ENCODE assay signal across 9 cellular contexts in the genomic region with DNA sequence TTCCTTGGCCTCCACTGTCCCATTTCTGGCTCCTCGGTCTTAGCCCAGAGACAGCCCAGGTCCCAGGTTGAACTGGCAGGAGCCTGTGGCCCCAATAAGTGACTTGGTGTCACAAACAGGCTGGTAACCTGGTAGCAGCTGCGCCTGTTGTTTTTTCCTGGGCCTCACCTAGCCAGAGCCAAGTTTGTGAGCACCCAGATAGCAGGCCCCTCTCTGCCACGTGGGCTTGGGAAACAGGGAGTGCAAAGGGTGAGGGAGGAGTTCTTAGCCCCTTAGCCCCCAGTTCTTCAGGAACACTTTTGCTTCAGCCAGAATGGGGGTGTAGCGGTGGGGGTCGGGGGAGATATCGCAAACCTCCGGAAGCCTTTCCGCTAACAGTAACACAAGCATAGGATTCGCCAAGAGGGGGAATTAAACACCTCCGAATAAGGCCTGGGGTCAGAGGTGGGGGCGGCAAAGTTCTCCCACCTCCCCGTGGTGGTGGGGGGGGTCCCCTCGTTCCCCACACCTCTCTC. TPM values are rescaled to one million over a fixed set of nuclear protein-coding genes. Genes with fewer than 3 reads are reported as not detected.
A peak's percentile ranks its signal among the peaks of the same experiment; 100 is the strongest.
DNase-seq lines count a peak whose midpoint lies in the region; ATAC-seq, FAIRE-seq and TF ChIP-seq lines count a peak whose summit lies in the region.
"Had no signal": no experiment of that assay in that cellular context is flagged by ENCODE, and none has a peak within 500 bp of the region (broad histone marks: within the 10 kb centered on the region; RNA-seq: fewer than 3 reads in every experiment).

No MANE protein-coding gene starts in this region.

- H3K9me3 Mint-ChIP-seq in WTC11 = no peaks in the 10 kb centered on the region

- peak overlapping the region; percentile 80 for H3K4me3 Mint-ChIP-seq in WTC11

- CTCF ChIA-PET in WTC11 (lab: Charles Lee) = interaction anchor here (4.3 kb wide), 1 partner anchor 37 kb away, joined by 29 read pairs; no protein-coding TSS in a partner anchor

- H3K27ac Mint-ChIP-seq in WTC11 = no peak overlapping the region

- H3K9me3 ChIP-seq in psoas muscle = no peaks in the 10 kb centered on the region

- TF ChIP-seq POLR2A in GM12891 (IDR thresholded peaks at IDR 0.05; ENCODE audit: low read depth, low read length) = no peak

- H3K36me3 ChIP-seq in psoas muscle (ENCODE audit: insufficient read depth in 1 of 2, low read depth in 1 of 2) = no peaks in the 10 kb centered on the region

- peaks cover 0 to 46% (median 13%) of the 10 kb centered on the region in 3 donors for H3K27me3 ChIP-seq in psoas muscle (ENCODE audit: insufficient read depth in 3 of 3, low read length in 2 of 3)

- TF ChIP-seq CTCF in WTC11 (IDR thresholded peaks at IDR 0.05) (no peak), psoas muscle (IDR thresholded peaks at IDR 0.05) (no peak)

- FAIRE-seq in GM12891 (lab: Jason Lieb, UNC) = no peak

- 52 to 56% (median 56%) methylated on average over 13 of the region's 13 CpGs for WGBS in psoas muscle, 3 donors

- peaks cover 51% of the 10 kb centered on the region for H3K4me1 Mint-ChIP-seq in WTC11

- H3K36me3 Mint-ChIP-seq in WTC11 = peaks cover 4% of the 10 kb centered on the region

- DNase-seq in GM03348 (ENCODE audit: low spot score) (peak; percentile 45), WTC11 (ENCODE audit: low spot score) (no peak), left ventricle myocardium superior (no peak), psoas muscle (no peak), GM12891 (ENCODE audit: insufficient read length, low spot score) (no peak), SKM-1 treated with dmso at 0.1 percent for 144 hours (lab: John Stamatoyannopoulos, UW; ENCODE audit: unreplicated experiment) (no peak)

- H3K4me1 ChIP-seq in psoas muscle = peaks cover 7% of the 10 kb centered on the region

- intact Hi-C loops in left ventricle myocardium superior (cut with micrococcal nuclease) = no loop called here
- intact Hi-C loops in psoas muscle (cut with DNase I) = no loop called here

- H3K27ac ChIP-seq in psoas muscle = no peak overlapping the region

- POLR2A ChIA-PET in WTC11 (lab: Charles Lee) = interaction anchor here (1.5 kb wide), 1 partner anchor 563 kb away, joined by 3 read pairs; no protein-coding TSS in a partner anchor

- peak overlapping the region; percentile 53 for H3K4me3 ChIP-seq in psoas muscle

- ATAC-seq in WTC11 = no peak
- peak; percentile 63 for ATAC-seq in left ventricle myocardium superior
- ATAC-seq in psoas muscle = no peak
- ATAC-seq in GM21576 (IDR thresholded peaks at IDR 0.05; ENCODE audit: unreplicated experiment) = no peak
- ATAC-seq in HG03432 (IDR thresholded peaks at IDR 0.05; ENCODE audit: unreplicated experiment) = no peak

- H3K27me3 Mint-ChIP-seq in WTC11 (ENCODE audit: low read depth) = no peaks in the 10 kb centered on the region; the same call in 1 of the 2 replicates

TF ChIP-seq in WTC11, 78 proteins besides CTCF, POLR2A, EP300 and RAD21 (continues in another document):
- TF ChIP-seq IRF2 (CRISPR knock-in tag; IDR thresholded peaks at IDR 0.05; ENCODE audit: borderline replicate concordance, low read depth) = no peak
- TF ChIP-seq TCF7 (CRISPR knock-in tag; IDR thresholded peaks at IDR 0.05; ENCODE audit: low read depth) = no peak
- no peak for TF ChIP-seq STAT6 (CRISPR knock-in tag; conservative IDR thresholded peaks at IDR 0.05; ENCODE audit: low read depth)
- no peak for TF ChIP-seq HMGA2 (CRISPR knock-in tag; IDR thresholded peaks at IDR 0.05)
- TF ChIP-seq GRHL2 (CRISPR knock-in tag; IDR thresholded peaks at IDR 0.05; ENCODE audit: insufficient replicate concordance, severe bottlenecking) = no peak
- TF ChIP-seq NR3C1 (CRISPR knock-in tag; conservative IDR thresholded peaks at IDR 0.05; ENCODE audit: low read depth) = no peak
- 0 out of 2 replicates have a peak, but pooled peaks have one; percentile 7 for TF ChIP-seq GABPB1 (CRISPR knock-in tag; IDR thresholded peaks at IDR 0.05)
- no peak for TF ChIP-seq E2F1 (CRISPR knock-in tag; IDR thresholded peaks at IDR 0.05)

TF ChIP-seq in GM12891, 5 proteins besides CTCF, POLR2A, EP300 and RAD21:
- no peak for TF ChIP-seq SPI1 (IDR thresholded peaks at IDR 0.05; ENCODE audit: low read depth, low read length)
- TF ChIP-seq POU2F2 (IDR thresholded peaks at IDR 0.05; ENCODE audit: low read depth, low read length) = no peak
- no peak for TF ChIP-seq PAX5 (IDR thresholded peaks at IDR 0.05; ENCODE audit: insufficient read depth, low read length, severe bottlenecking)
- no peak for TF ChIP-seq TAF1 (IDR thresholded peaks at IDR 0.05; ENCODE audit: low read depth, low read length)
- TF ChIP-seq POLR2AphosphoS5 (IDR thresholded peaks at IDR 0.05; ENCODE audit: low read depth, low read length) = no peak

RNA-seq across cellular contexts. Expression of gene C6orf132, which starts 0.8 kb away (rescaled TPM):
- total RNA-seq in WTC11 (2021) (38.1 to 52.6 TPM (median 38.2 TPM) in 3 replicates), left ventricle myocardium superior (2.2 TPM), psoas muscle (under 1 TPM; 0.11 to 0.34 (median 0.20) TPM)
- under 1 TPM; 0.08 to 0.13 (median 0.09) TPM for polyA plus RNA-seq in psoas muscle
- polyA plus RNA-seq in GM12891 (2012; ENCODE audit: low read depth, missing spikeins) = 0.03 TPM
- total RNA-seq: pulmonary artery endothelial cell had no signal

RNA-seq across cellular contexts. Expression of gene GUCA1A, which starts 31.5 kb away (rescaled TPM):
- 10.9 to 12.9 TPM (median 12.5 TPM) in 3 replicates for total RNA-seq in WTC11 (2021)
- not detected for total RNA-seq in left ventricle myocardium superior
- not detected for total RNA-seq in psoas muscle
- not detected for polyA plus RNA-seq in psoas muscle
- polyA plus RNA-seq in GM12891 (2012; ENCODE audit: low read depth, missing spikeins) = not detected
- total RNA-seq: pulmonary artery endothelial cell had no signal

RNA-seq across cellular contexts. Expression of gene GUCA1B, which starts 53.1 kb away (rescaled TPM):
- 2.0 to 3.7 TPM (median 2.7 TPM) in 3 replicates for total RNA-seq in WTC11 (2021)
- 1.2 TPM for total RNA-seq in left ventricle myocardium superior
- 1 to 10 TPM; 1.1 to 3.4 (median 1.9) TPM for total RNA-seq in psoas muscle
- under 1 TPM; 0.26 to 0.79 (median 0.34) TPM for polyA plus RNA-seq in psoas muscle
- not detected for polyA plus RNA-seq in GM12891 (2012; ENCODE audit: low read depth, missing spikeins)

Comparison
In these comparisons a context has a peak if more than half of its experiments do, and no peak if none do; other contexts are left out.
1. RNA of gene C6orf132, which starts 0.8 kb away (total RNA-seq): 38.1 to 52.6 TPM in WTC11; 2.2 TPM in left ventricle myocardium superior (single experiment) and 0.11 to 0.34 TPM in psoas muscle; every median in the first group is over 10 times any median in the second.
2. RNA of gene GUCA1A, which starts 31.5 kb away (total RNA-seq): 10.9 to 12.9 TPM in WTC11; not detected in left ventricle myocardium superior (single experiment) and not detected in psoas muscle; every median in the first group is over 10 times any median in the second.